In the genomic region with DNA sequence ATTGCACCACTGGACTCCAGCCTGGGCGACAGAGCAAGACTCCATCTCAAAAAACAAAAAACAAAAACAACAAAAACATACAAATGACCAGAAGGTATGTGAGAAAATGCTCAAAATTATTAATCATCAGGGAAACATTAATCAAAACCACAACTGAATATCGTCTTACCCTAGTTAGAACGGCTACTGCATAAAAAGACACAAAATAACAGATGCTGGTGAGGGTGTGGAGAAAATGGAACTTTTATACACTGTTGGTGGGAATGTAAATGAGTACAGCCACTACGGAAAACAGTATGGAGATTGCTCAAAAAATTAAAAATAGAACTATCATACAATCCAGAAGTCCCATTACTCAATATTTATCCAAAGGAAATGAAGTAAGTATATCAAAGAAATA, we compare ENCODE assay signal across 11 cellular contexts. TPM values are rescaled to one million over a fixed set of nuclear protein-coding genes. Genes with fewer than 3 reads are reported as not detected.
"Had no signal": no experiment of that assay in that cellular context is flagged by ENCODE, and none has a peak within 500 bp of the region (broad histone marks: within the 10 kb centered on the region; RNA-seq: fewer than 3 reads in every experiment).

No MANE protein-coding gene starts in this region.

- ATAC-seq: GM23338, HCT116 had no signal

- H3K9me3 ChIP-seq: HAP-1 had no signal

- H3K4me3 ChIP-seq: GM23248, GM23338, HAP-1 had no signal

- H3K36me3 ChIP-seq: HAP-1 had no signal

- H3K9ac ChIP-seq: GM23248 had no signal

- H3K4me2 ChIP-seq: GM23338 had no signal

- DNase-seq: GM23248, GOT3, H7, H9, HCEC 1CT, HFFc6 had no signal

- H3K27ac ChIP-seq: GM23248 had no signal

- H3K4me1 ChIP-seq: HAP-1 had no signal

- H2AFZ ChIP-seq: GM23248, GM23338 had no signal

RNA-seq across cellular contexts. Expression of a gene that starts 27.4 kb away (rescaled TPM):
- total RNA-seq: GM23338, H1, H4 had no signal
- polyA plus RNA-seq: GM23248, GM23338, H1 had no signal
